Comparison of ENCODE assay signal across 16 cellular contexts in the genomic region with DNA sequence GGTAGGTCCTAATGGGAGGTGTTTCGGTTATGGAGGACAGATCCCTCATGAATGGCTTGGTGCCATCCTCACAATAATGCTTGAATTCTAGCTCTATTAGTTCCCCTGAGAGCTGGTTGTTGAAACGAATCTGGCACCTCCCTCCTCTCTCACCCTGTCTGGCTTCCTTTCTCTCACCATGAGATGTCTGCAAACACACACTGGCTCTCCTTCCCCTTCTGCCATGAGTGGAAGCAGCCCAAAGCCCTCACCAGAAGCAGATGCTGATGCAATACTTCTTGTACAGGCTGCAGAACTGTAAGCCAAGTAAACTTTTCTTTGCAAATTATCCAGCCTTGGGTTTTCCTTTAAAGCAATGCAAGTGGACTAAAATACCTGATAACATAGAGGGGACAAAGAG.
"Had no signal": no experiment of that assay in that cellular context is flagged by ENCODE, and none has a peak within 500 bp of the region (broad histone marks: within the 10 kb centered on the region; RNA-seq: fewer than 3 reads in every experiment).

No MANE protein-coding gene starts in this region.

- DNase-seq: activated CD4-positive, alpha-beta T cell treated with anti-CD3 and anti-CD28 coated beads for 48 hours; effector memory CD4-positive, alpha-beta T cell; foreskin fibroblast; left colon; mammary epithelial cell; natural killer cell; occipital lobe; psoas muscle; stimulated activated CD4-positive, alpha-beta T cell treated with anti-CD3 and anti-CD28 coated beads, Interleukin-2, amount 100 ng/mL, for 24 hours; stimulated activated naive CD4-positive, alpha-beta T cell; substantia nigra; transverse colon had no signal

- ATAC-seq: left colon, natural killer cell, psoas muscle, sciatic nerve had no signal

- H3K27me3 Mint-ChIP-seq: activated naive CD4-positive, alpha-beta T cell treated with anti-CD3 and anti-CD28 coated beads, Interleukin-2, amount 50 U/mL, for 24 hours; central memory CD8-positive, alpha-beta T cell had no signal

- H3K4me1 Mint-ChIP-seq: activated naive CD4-positive, alpha-beta T cell treated with anti-CD3 and anti-CD28 coated beads, Interleukin-2, amount 50 U/mL, for 24 hours; central memory CD8-positive, alpha-beta T cell; natural killer cell had no signal

- H3K9me3 Mint-ChIP-seq: activated naive CD4-positive, alpha-beta T cell treated with anti-CD3 and anti-CD28 coated beads, Interleukin-2, amount 50 U/mL, for 24 hours; central memory CD8-positive, alpha-beta T cell had no signal

- H3K4me3 Mint-ChIP-seq: activated naive CD4-positive, alpha-beta T cell treated with anti-CD3 and anti-CD28 coated beads, Interleukin-2, amount 50 U/mL, for 24 hours; central memory CD8-positive, alpha-beta T cell; natural killer cell had no signal

- H3K27ac Mint-ChIP-seq: activated naive CD4-positive, alpha-beta T cell treated with anti-CD3 and anti-CD28 coated beads, Interleukin-2, amount 50 U/mL, for 24 hours; natural killer cell had no signal

- H3K36me3 Mint-ChIP-seq: activated naive CD4-positive, alpha-beta T cell treated with anti-CD3 and anti-CD28 coated beads, Interleukin-2, amount 50 U/mL, for 24 hours; natural killer cell had no signal

- H3K4me3 ChIP-seq: heart left ventricle, psoas muscle, transverse colon had no signal
